ENCODE assay signal across 11 cellular contexts in the genomic region with DNA sequence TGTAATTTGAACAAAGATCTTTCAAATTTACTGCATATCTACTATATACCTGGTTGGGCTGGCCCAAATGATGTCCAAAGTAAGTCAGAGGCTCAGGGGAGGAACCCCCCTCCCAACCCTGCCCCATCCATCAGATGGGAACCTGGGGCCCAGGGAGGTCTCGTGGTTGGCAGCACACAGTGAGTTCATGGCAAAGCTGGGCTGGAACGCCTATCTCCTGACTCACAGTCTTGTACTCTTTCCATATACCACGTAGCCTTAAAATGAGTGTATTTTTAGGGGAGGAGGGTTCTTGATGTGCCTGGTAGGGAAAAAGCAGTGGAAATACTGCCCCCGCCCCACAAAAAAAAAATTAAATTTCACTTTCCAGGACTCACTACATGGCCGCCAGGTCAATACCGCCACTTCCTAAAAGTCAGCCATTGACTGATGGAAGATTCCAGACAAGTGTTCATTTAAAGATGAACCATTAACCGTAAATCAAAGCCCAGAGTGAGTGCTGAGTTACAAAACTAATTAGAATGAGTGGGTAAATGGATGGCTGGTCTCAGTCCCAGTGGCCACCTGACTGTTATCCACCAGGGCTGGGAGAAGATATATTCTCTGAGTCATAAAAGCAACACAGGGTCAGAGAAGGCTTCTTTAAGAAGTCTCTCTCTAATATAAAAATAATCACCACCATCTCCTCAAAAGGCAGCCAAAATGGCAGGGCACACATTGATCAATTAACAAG.
DNase-seq lines count a peak whose midpoint lies in the region; ATAC-seq and TF ChIP-seq lines count a peak whose summit lies in the region.
"Had no signal": no experiment of that assay in that cellular context is flagged by ENCODE, and none has a peak within 500 bp of the region (broad histone marks: within the 10 kb centered on the region; RNA-seq: fewer than 3 reads in every experiment).

No MANE protein-coding gene starts in this region.

- H3K27me3 ChIP-seq in adipocyte (replicated peaks; ENCODE audit: control insufficient read depth, insufficient read depth, low read length), result no peaks in the 10 kb centered on the region
- no peaks in the 10 kb centered on the region for H3K27me3 ChIP-seq in foreskin keratinocyte
- no peaks in the 10 kb centered on the region for H3K27me3 ChIP-seq in thyroid gland
- H3K27me3 ChIP-seq: esophagus muscularis mucosa had no signal

- H3K36me3 ChIP-seq in adipocyte (ENCODE audit: control insufficient read depth, insufficient read depth, low read length, severe bottlenecking) (no peaks in the 10 kb centered on the region), thyroid gland (no peaks in the 10 kb centered on the region)
- H3K36me3 ChIP-seq: esophagus muscularis mucosa had no signal

- ATAC-seq in foreskin keratinocyte (peak; percentile 31), GM21447 (IDR thresholded peaks at IDR 0.05; ENCODE audit: unreplicated experiment) (no peak)
- ATAC-seq: activated T-helper 17 cell treated with anti-CD3 and anti-CD28 coated beads, Interleukin-2, amount 50 U/mL, for 72 hours had no signal

- DNase-seq in HS-5 (ENCODE audit: low read depth) (peak; percentile 54), adipocyte (ENCODE audit: low read depth) (peak; percentile 5), foreskin keratinocyte (peak; percentile 49 to 75), thyroid gland (no peak), coronary artery (ENCODE audit: low spot score) (no peak), dermis blood vessel endothelial cell (no peak)
- DNase-seq: activated CD4-positive, alpha-beta T cell treated with anti-CD3 and anti-CD28 coated beads for 48 hours; substantia nigra had no signal

- H3K4me3 ChIP-seq in adipocyte (ENCODE audit: low read length) (no peak overlapping the region), thyroid gland (replicated peaks in 1 of 3) (no peak overlapping the region), coronary artery (no peak overlapping the region)
- H3K4me3 ChIP-seq: esophagus muscularis mucosa had no signal

- no peak overlapping the region for H3K9ac ChIP-seq in adipocyte (ENCODE audit: low read length)

- H3K27ac ChIP-seq in foreskin keratinocyte, result peak overlapping the region; percentile 59
- H3K27ac ChIP-seq in thyroid gland, result peak overlapping the region in 2 of 3 donors; percentile 78 to 83
- peak overlapping the region in 1 of 2 donors; percentile 31 for H3K27ac ChIP-seq in coronary artery
- H3K27ac ChIP-seq: esophagus muscularis mucosa had no signal

- H3K4me1 ChIP-seq in adipocyte (ENCODE audit: control insufficient read depth, insufficient read depth, low read length) (peaks cover 31% of the 10 kb centered on the region), foreskin keratinocyte (peaks cover 46% of the 10 kb centered on the region), thyroid gland (peaks cover 31 to 58% of the 10 kb centered on the region in 2 donors)

- TF ChIP-seq CTCF in foreskin keratinocyte (conservative IDR thresholded peaks at IDR 0.05) (no peak), thyroid gland (IDR thresholded peaks at IDR 0.05) (no peak), coronary artery (IDR thresholded peaks at IDR 0.05) (no peak)

- no peak for TF ChIP-seq POLR2A in thyroid gland (IDR thresholded peaks at IDR 0.05)

- intact Hi-C loops in thyroid gland (cut with DNase I), result no loop called here

- no peaks in the 10 kb centered on the region for H3K9me3 ChIP-seq in adipocyte (ENCODE audit: control insufficient read depth, low read length)
- no peaks in the 10 kb centered on the region for H3K9me3 ChIP-seq in thyroid gland
- H3K9me3 ChIP-seq: esophagus muscularis mucosa had no signal

- WGBS in thyroid gland, 2 donors, result 85 to 91% methylated on average over 7 of the region's 7 CpGs

Comparison
In these comparisons a context has a peak if more than half of its experiments do, and no peak if none do; other contexts are left out.
1. DNase-seq: peak in HS-5 (single experiment), adipocyte (single experiment) and foreskin keratinocyte (2 of 2); none in thyroid gland (0 of 2), coronary artery (single experiment) and dermis blood vessel endothelial cell (single experiment).